Comparison of ENCODE assay signal across 8 cellular contexts in the genomic region with DNA sequence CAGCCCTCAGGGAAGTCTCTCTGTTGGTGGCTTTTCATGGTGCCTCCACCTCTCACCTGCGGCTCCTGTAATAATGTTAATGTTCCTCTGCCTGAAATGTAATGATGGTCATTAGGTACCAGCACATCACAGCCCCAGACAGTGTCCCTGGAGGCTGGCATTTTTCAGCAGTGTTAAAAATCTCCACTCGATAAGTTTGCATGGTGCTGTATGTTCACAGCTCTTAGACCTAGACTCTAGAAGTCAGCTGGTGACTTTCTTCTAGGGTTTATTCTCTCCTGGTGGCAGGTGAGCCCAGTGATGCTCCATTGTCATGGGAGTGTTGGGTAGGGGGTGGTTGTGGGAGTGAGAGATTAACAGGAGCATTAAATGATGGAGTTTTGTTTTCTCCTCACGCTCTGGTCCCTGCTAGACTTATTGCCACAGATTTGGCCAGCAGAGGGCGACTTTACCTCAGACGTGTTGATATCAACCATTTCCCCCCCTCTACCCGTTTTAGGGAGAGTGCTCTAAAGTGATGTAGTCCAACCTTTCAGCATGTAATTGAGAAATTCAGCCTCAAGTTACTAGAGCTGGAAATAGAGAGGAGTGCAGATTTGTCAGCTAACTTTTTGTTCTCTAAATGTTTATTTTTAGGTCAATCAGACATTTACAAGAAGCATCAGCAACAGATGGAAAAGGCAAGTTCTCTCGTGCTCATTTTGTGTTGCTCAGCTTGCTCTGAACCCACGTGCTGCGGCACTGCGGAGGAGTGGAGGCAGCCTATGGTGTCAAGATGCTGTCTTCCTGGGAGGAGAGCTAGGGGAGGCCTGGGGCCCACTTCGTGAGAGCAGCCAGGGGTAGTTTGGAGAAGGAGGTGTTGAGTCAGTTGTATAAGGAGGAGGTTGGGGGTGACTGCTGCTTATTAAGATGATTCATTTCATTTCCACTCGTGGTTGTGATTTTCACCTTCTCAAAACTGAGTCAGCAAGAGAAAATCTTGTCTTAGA. TPM values are rescaled to one million over a fixed set of nuclear protein-coding genes. Genes with fewer than 3 reads are reported as not detected.
A peak's percentile ranks its signal among the peaks of the same experiment; 100 is the strongest.
DNase-seq lines count a peak whose midpoint lies in the region; ATAC-seq and TF ChIP-seq lines count a peak whose summit lies in the region.

No MANE protein-coding gene starts in this region.

- H3K27me3 ChIP-seq in KMS-11 (ENCODE audit: insufficient read depth, low read depth) (no peaks in the 10 kb centered on the region), neural progenitor cell (no peaks in the 10 kb centered on the region), stomach (no peaks in the 10 kb centered on the region)

- no peaks in the 10 kb centered on the region for H3K9me3 ChIP-seq in neural progenitor cell (ENCODE audit: low read depth)
- no peaks in the 10 kb centered on the region for H3K9me3 ChIP-seq in stomach

- WGBS in stomach, 5 donors, result 47 to 52% (median 50%) methylated on average over 12 of the region's 12 CpGs

- H3K27ac Mint-ChIP-seq in activated T-helper 17 cell treated with anti-CD3 and anti-CD28 coated beads, Interleukin-2, amount 50 U/mL, for 72 hours, result peak overlapping the region; percentile 86
- H3K27ac Mint-ChIP-seq in neural progenitor cell, result no peak overlapping the region

- no peak for TF ChIP-seq POLR2A in stomach (IDR thresholded peaks at IDR 0.05)

- DNase-seq in DMS153 treated with DMSO at 0.1 percent for 48 hours (lab: John Stamatoyannopoulos, UW; ENCODE audit: unreplicated experiment) (peak; percentile 64), RPMI7951 (ENCODE audit: low read depth) (peak; percentile 68), fibroblast of the aortic adventitia (ENCODE audit: low read depth) (peak; percentile 92), neural progenitor cell (ENCODE audit: low spot score) (peak; percentile 91), stomach (peak; percentile 87)

- no peak for TF ChIP-seq EP300 in stomach (IDR thresholded peaks at IDR 0.05)

- H3K4me3 ChIP-seq in KMS-11 (IDR thresholded peaks at IDR 0.05; ENCODE audit: insufficient read depth, low read depth, low read length) (no peak overlapping the region), fibroblast of the aortic adventitia (ENCODE audit: low read depth, low read length) (no peak overlapping the region), neural progenitor cell (no peak overlapping the region), stomach (no peak overlapping the region)

- peak; percentile 95 for ATAC-seq in activated T-helper 17 cell treated with anti-CD3 and anti-CD28 coated beads, Interleukin-2, amount 50 U/mL, for 72 hours (replicated peaks)
- ATAC-seq in GM19467 (IDR thresholded peaks at IDR 0.05; ENCODE audit: unreplicated experiment), result no peak

- no peaks in the 10 kb centered on the region for H3K9me3 Mint-ChIP-seq in activated T-helper 17 cell treated with anti-CD3 and anti-CD28 coated beads, Interleukin-2, amount 50 U/mL, for 72 hours
- H3K9me3 Mint-ChIP-seq in neural progenitor cell, result no peaks in the 10 kb centered on the region

- H4K20me1 ChIP-seq in KMS-11 (ENCODE audit: insufficient read depth) (no peaks in the 10 kb centered on the region), neural progenitor cell (ENCODE audit: low read depth) (no peaks in the 10 kb centered on the region)

- H3K4me1 Mint-ChIP-seq in activated T-helper 17 cell treated with anti-CD3 and anti-CD28 coated beads, Interleukin-2, amount 50 U/mL, for 72 hours, result peaks cover 19% of the 10 kb centered on the region
- no peaks in the 10 kb centered on the region for H3K4me1 Mint-ChIP-seq in neural progenitor cell

- no peak overlapping the region for H3K27ac ChIP-seq in KMS-11
- H3K27ac ChIP-seq in neural progenitor cell, result no peak overlapping the region
- H3K27ac ChIP-seq in stomach, result peak overlapping the region in 4 of 5 donors; percentile 7 to 70 (median 44)

- peak overlapping the region; percentile 64 for H3K4me3 Mint-ChIP-seq in activated T-helper 17 cell treated with anti-CD3 and anti-CD28 coated beads, Interleukin-2, amount 50 U/mL, for 72 hours
- no peak overlapping the region for H3K4me3 Mint-ChIP-seq in neural progenitor cell

- TF ChIP-seq CTCF in KMS-11 (conservative IDR thresholded peaks at IDR 0.05; ENCODE audit: low read depth, low read length) (peak; percentile 88), fibroblast of the aortic adventitia (IDR thresholded peaks at IDR 0.05; ENCODE audit: insufficient read depth, low read length) (peak; percentile 84), neural progenitor cell (IDR thresholded peaks at IDR 0.05) (peak; percentile 87), stomach (IDR thresholded peaks at IDR 0.05) (peak in 5 of 7 experiments; percentile 57 to 81 (median 75))

- no peaks in the 10 kb centered on the region for H3K36me3 ChIP-seq in KMS-11 (ENCODE audit: insufficient read depth)
- no peaks in the 10 kb centered on the region for H3K36me3 ChIP-seq in neural progenitor cell
- peaks cover 33 to 98% (median 96%) of the 10 kb centered on the region in 4 donors for H3K36me3 ChIP-seq in stomach

- intact Hi-C loops in stomach (cut with DNase I; ENCODE audit: low total_unique reads), result loop anchor here (5.0 to 10.0 kb wide), 2 partner anchors 125 to 238 kb away; no protein-coding TSS in a partner anchor

- H3K9ac ChIP-seq in KMS-11 (no peak overlapping the region), neural progenitor cell (no peak overlapping the region)

- H3K36me3 Mint-ChIP-seq in activated T-helper 17 cell treated with anti-CD3 and anti-CD28 coated beads, Interleukin-2, amount 50 U/mL, for 72 hours (ENCODE audit: low read depth), result peaks cover 89% of the 10 kb centered on the region
- H3K36me3 Mint-ChIP-seq in neural progenitor cell, result peaks cover 13% of the 10 kb centered on the region

- no peak overlapping the region for H2AFZ ChIP-seq in KMS-11 (ENCODE audit: low read depth)
- no peak overlapping the region for H2AFZ ChIP-seq in neural progenitor cell (replicated peaks)

- H3F3A ChIP-seq in neural progenitor cell (ENCODE audit: low read depth), result peaks cover 5% of the 10 kb centered on the region

- H3K27me3 Mint-ChIP-seq in activated T-helper 17 cell treated with anti-CD3 and anti-CD28 coated beads, Interleukin-2, amount 50 U/mL, for 72 hours, result no peaks in the 10 kb centered on the region
- peaks cover 2% of the 10 kb centered on the region for H3K27me3 Mint-ChIP-seq in neural progenitor cell (ENCODE audit: insufficient read depth, low read depth)

- H3K4me2 ChIP-seq in KMS-11 (no peak overlapping the region), neural progenitor cell (no peak overlapping the region)

- H3K4me1 ChIP-seq in KMS-11 (ENCODE audit: low read depth, poor library complexity, severe bottlenecking), result peaks cover 7% of the 10 kb centered on the region
- H3K4me1 ChIP-seq in neural progenitor cell, result no peaks in the 10 kb centered on the region
- peaks cover 0 to 9% (median 2%) of the 10 kb centered on the region in 4 donors for H3K4me1 ChIP-seq in stomach

- H3K79me2 ChIP-seq in KMS-11 (ENCODE audit: insufficient read depth, low read depth) (no peaks in the 10 kb centered on the region), neural progenitor cell (ENCODE audit: low read depth) (no peaks in the 10 kb centered on the region)

RNA-seq across cellular contexts. Expression of a gene that starts 53.4 kb away (rescaled TPM):
- total RNA-seq in RPMI7951 (2014; rRNA removed; shearing (Covaris generic)), result 11.3 and 16.0 TPM in 2 replicates
- total RNA-seq in activated T-helper 17 cell treated with anti-CD3 and anti-CD28 coated beads, Interleukin-2, amount 50 U/mL, for 72 hours, result 10 to 100 TPM; 28.1 to 32.6 TPM
- 11.5 and 30.9 TPM in 2 replicates for total RNA-seq in fibroblast of the aortic adventitia (ENCODE audit: low replicate concordance)
- 33.2 and 33.8 TPM in 2 replicates for total RNA-seq in neural progenitor cell (ENCODE audit: low replicate concordance)
- 10 to 100 TPM in 4 of 5 donors, 1 to 10 TPM in 1; 5.3 to 37.8 (median 21.4) TPM for total RNA-seq in stomach
- 1 to 10 TPM; 3.4 to 7.9 (median 6.4) TPM for polyA plus RNA-seq in stomach

Comparison
In these comparisons a context has a peak if more than half of its experiments do, and no peak if none do; other contexts are left out.
1. H3K27ac ChIP-seq: peak in stomach (4 of 5); none in KMS-11 (single experiment) and neural progenitor cell (single experiment).
2. Peak in every context shown above with its lines, with median percentiles within 50 percentile points of each other: DNase-seq and CTCF ChIP-seq.